Comparison of ENCODE assay signal across 9 cellular contexts in the genomic region with DNA sequence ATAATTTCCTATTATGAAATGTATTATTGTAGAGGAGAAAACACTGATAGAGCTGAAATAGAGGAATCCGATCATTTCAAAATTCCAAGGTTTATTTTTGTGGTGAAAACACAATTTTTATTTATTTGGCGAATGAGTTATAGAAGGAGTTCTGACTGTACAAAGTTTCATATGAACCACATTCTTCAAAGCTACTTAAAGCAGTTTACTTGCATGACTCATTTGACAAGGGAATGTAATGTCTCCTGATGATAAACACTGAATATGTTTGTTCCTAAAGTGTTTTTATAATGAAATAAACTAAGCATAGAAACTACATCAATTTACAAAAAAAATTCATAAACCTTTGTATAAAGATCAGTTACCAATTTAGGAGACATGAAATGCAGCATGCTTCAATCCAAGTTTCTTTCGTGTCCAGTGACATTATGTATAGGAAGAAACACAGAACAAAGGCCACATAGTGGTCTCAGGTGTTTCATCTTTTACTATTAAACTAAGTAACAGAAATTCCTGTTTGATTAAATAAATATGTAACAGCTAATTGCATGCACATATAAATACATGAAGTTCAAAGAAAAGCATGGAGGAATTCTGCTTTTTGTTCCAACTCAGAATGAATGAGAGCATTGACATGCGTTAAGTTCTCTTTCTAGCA. TPM values are rescaled to one million over a fixed set of nuclear protein-coding genes. Genes with fewer than 3 reads are reported as not detected.
DNase-seq lines count a peak whose midpoint lies in the region; ATAC-seq and TF ChIP-seq lines count a peak whose summit lies in the region.
"Had no signal": no experiment of that assay in that cellular context is flagged by ENCODE, and none has a peak within 500 bp of the region (broad histone marks: within the 10 kb centered on the region; RNA-seq: fewer than 3 reads in every experiment).

No MANE protein-coding gene starts in this region.

- peaks cover 17% of the 10 kb centered on the region for H3K4me1 ChIP-seq in A673 (ENCODE audit: insufficient read depth, low read length, poor library complexity, severe bottlenecking)
- no peaks in the 10 kb centered on the region for H3K4me1 ChIP-seq in Caco-2

- H3K36me3 ChIP-seq in A673 (ENCODE audit: insufficient read depth, low read length, poor library complexity, severe bottlenecking) = no peaks in the 10 kb centered on the region
- no peaks in the 10 kb centered on the region for H3K36me3 ChIP-seq in Caco-2 (ENCODE audit: control insufficient read depth, insufficient read depth, low read length)

- H3K9me3 Mint-ChIP-seq in IgD-negative memory B cell (no peaks in the 10 kb centered on the region), Caco-2 (ENCODE audit: unreplicated experiment) (no peaks in the 10 kb centered on the region)
- H3K9me3 Mint-ChIP-seq in natural killer cell treated with Interleukin-12 subunit alpha and Interleukin-12 subunit beta and Interleukin-15 and Interleukin-18, amount 100 ng/mL, for 72 hours = no peaks in the 10 kb centered on the region

- CTCF ChIA-PET in A673 (lab: Charles Lee) = no interaction called here
- CTCF ChIA-PET in Caco-2 (lab: Charles Lee) = no interaction called here

- peaks cover 36 to 48% (median 37%) of the 10 kb centered on the region in 3 donors for H3K4me1 Mint-ChIP-seq in IgD-negative memory B cell
- peaks cover 32 to 57% of the 10 kb centered on the region in 2 donors for H3K4me1 Mint-ChIP-seq in natural killer cell treated with Interleukin-12 subunit alpha and Interleukin-12 subunit beta and Interleukin-15 and Interleukin-18, amount 100 ng/mL, for 72 hours (ENCODE audit: low read depth in 2 of 2)
- no peaks in the 10 kb centered on the region for H3K4me1 Mint-ChIP-seq in Caco-2 (ENCODE audit: low read depth, unreplicated experiment)

- H3K9me3 ChIP-seq in A673 (ENCODE audit: low read depth, low read length, poor library complexity, severe bottlenecking) = no peaks in the 10 kb centered on the region
- H3K9me3 ChIP-seq in Caco-2 = no peaks in the 10 kb centered on the region

- BruUV-seq in A673 (replicated peaks; lab: Mats Ljungman, UMichigan) (no TSS peak), Caco-2 (replicated peaks; lab: Mats Ljungman, UMichigan) (no TSS peak)

- intact Hi-C loops in A673 (cut with micrococcal nuclease; ENCODE audit: unreplicated experiment) = no loop called here
- intact Hi-C loops in Caco-2 (cut with micrococcal nuclease; ENCODE audit: unreplicated experiment) = no loop called here

- DNase-seq in EL (peak; percentile 61), astrocyte of the hippocampus (ENCODE audit: low read depth, low spot score) (peak; percentile 54), A673 (ENCODE audit: low spot score) (no peak), Caco-2 (no peak), NCI-H1105 treated with DMSO at 0.1 percent for 48 hours (lab: John Stamatoyannopoulos, UW) (no peak)
- no peak for DNase-seq in natural killer cell treated with Interleukin-12 subunit alpha and Interleukin-12 subunit beta and Interleukin-15 and Interleukin-18, amount 100 ng/mL, for 72 hours (ENCODE audit: low spot score)
- DNase-seq: NCI-H2029 had no signal

- peak in 1 of 2 donors; percentile 79 for ATAC-seq in natural killer cell treated with Interleukin-12 subunit alpha and Interleukin-12 subunit beta and Interleukin-15 and Interleukin-18, amount 100 ng/mL, for 72 hours
- ATAC-seq in GM19023 (IDR thresholded peaks at IDR 0.05; ENCODE audit: unreplicated experiment) = no peak

- no peaks in the 10 kb centered on the region for H3K27me3 ChIP-seq in A673 (replicated peaks; ENCODE audit: insufficient read depth, low read depth, low read length, poor library complexity)
- H3K27me3 ChIP-seq in Caco-2 (replicated peaks; ENCODE audit: control insufficient read depth, insufficient read depth, low read length) = no peaks in the 10 kb centered on the region

- no peak for TF ChIP-seq CTCF in A673 (conservative IDR thresholded peaks at IDR 0.05; ENCODE audit: low read depth, low read length)
- TF ChIP-seq CTCF in Caco-2 (IDR thresholded peaks at IDR 0.05; ENCODE audit: insufficient read depth in 1 of 2, low read depth in 1 of 2, low read length in 1 of 2, severe bottlenecking in 1 of 2, unreplicated experiment in 1 of 2) = no peak

- POLR2A ChIA-PET in A673 (lab: Charles Lee; ENCODE audit: low non-redundant PET) (no interaction called here), Caco-2 (lab: Charles Lee) (no interaction called here)

- H3K36me3 Mint-ChIP-seq in IgD-negative memory B cell = peaks cover 4% of the 10 kb centered on the region
- peaks cover 13% of the 10 kb centered on the region for H3K36me3 Mint-ChIP-seq in natural killer cell treated with Interleukin-12 subunit alpha and Interleukin-12 subunit beta and Interleukin-15 and Interleukin-18, amount 100 ng/mL, for 72 hours
- H3K36me3 Mint-ChIP-seq in Caco-2 (ENCODE audit: insufficient read depth, unreplicated experiment) = no peaks in the 10 kb centered on the region

- H3K27ac Mint-ChIP-seq in IgD-negative memory B cell (peak overlapping the region; percentile 25 to 97 (median 91)), Caco-2 (ENCODE audit: unreplicated experiment) (no peak overlapping the region)
- H3K27ac Mint-ChIP-seq in natural killer cell treated with Interleukin-12 subunit alpha and Interleukin-12 subunit beta and Interleukin-15 and Interleukin-18, amount 100 ng/mL, for 72 hours = peak overlapping the region; percentile 96 to 97

- H3K4me3 Mint-ChIP-seq in IgD-negative memory B cell = peak overlapping the region; percentile 88 to 97 (median 96)
- H3K4me3 Mint-ChIP-seq in natural killer cell treated with Interleukin-12 subunit alpha and Interleukin-12 subunit beta and Interleukin-15 and Interleukin-18, amount 100 ng/mL, for 72 hours = peak overlapping the region; percentile 91
- H3K4me3 Mint-ChIP-seq in Caco-2 (ENCODE audit: unreplicated experiment) = no peak overlapping the region

- H3K4me3 ChIP-seq in A673 (ENCODE audit: low read depth, low read length, poor library complexity, severe bottlenecking) = no peak overlapping the region
- H3K4me3 ChIP-seq in Caco-2 (ENCODE audit: low read depth, low read length) = no peak overlapping the region

- H3K27ac ChIP-seq in A673 (ENCODE audit: low read depth, low read length, poor library complexity, severe bottlenecking) = no peak overlapping the region

- H3K27me3 Mint-ChIP-seq in IgD-negative memory B cell (no peaks in the 10 kb centered on the region), Caco-2 (ENCODE audit: insufficient read depth, unreplicated experiment) (no peaks in the 10 kb centered on the region)
- no peaks in the 10 kb centered on the region for H3K27me3 Mint-ChIP-seq in natural killer cell treated with Interleukin-12 subunit alpha and Interleukin-12 subunit beta and Interleukin-15 and Interleukin-18, amount 100 ng/mL, for 72 hours

RNA-seq across cellular contexts. Expression of gene PRKACB, which starts 2.4 kb away (rescaled TPM):
- 62.5 TPM for polyA plus RNA-seq in IgD-negative memory B cell
- 10 to 100 TPM; 46.6 to 65.9 TPM for total RNA-seq in natural killer cell treated with Interleukin-12 subunit alpha and Interleukin-12 subunit beta and Interleukin-15 and Interleukin-18, amount 100 ng/mL, for 72 hours
- total RNA-seq in A673 (2021) (33.6 and 39.6 TPM in 2 replicates), Caco-2 (2022) (3.2 and 3.4 TPM in 2 replicates)

Comparison
In these comparisons a context has a peak if more than half of its experiments do, and no peak if none do; other contexts are left out.
1. DNase-seq: peak in EL (single experiment) and astrocyte of the hippocampus (single experiment); none in natural killer cell treated with Interleukin-12 subunit alpha and Interleukin-12 subunit beta and Interleukin-15 and Interleukin-18, amount 100 ng/mL, for 72 hours (single experiment), A673 (single experiment), Caco-2 (0 of 2) and NCI-H1105 treated with DMSO at 0.1 percent for 48 hours (single experiment).